In genomic region chrY:7449860-7450259, GRCh38 we compare ENCODE assay signal across 28 cellular contexts.
"Had no signal": no experiment of that assay in that cellular context is flagged by ENCODE, and none has a peak within 500 bp of the region (broad histone marks: within the 10 kb centered on the region; RNA-seq: fewer than 3 reads in every experiment).

No MANE protein-coding gene starts in this region.

- H3K4me3 ChIP-seq: esophagus squamous epithelium, right atrium auricular region, stomach, tibial artery had no signal

- DNase-seq: activated CD4-positive, alpha-beta memory T cell treated with anti-CD3 and anti-CD28 coated beads for 36 hours; activated CD4-positive, alpha-beta T cell treated with anti-CD3 and anti-CD28 coated beads, Interleukin-2, amount 10 ng/mL, durations not matched to agents 24 days and 14 days; activated CD8-positive, alpha-beta memory T cell treated with anti-CD3 and anti-CD28 coated beads, Interleukin-2, amount 50 U/mL, for 4 hours; activated effector memory CD4-positive, alpha-beta T cell treated with anti-CD3 and anti-CD28 coated beads, Interleukin-2, amount 50 U/mL, for 16 hours; activated naive CD4-positive, alpha-beta T cell treated with anti-CD3 and anti-CD28 coated beads, Interleukin-2, amount 10 ng/mL, durations not matched to agents 7 days and 5 days; activated T-cell treated with anti-CD3 and anti-CD28 coated beads, Interleukin-2, amount 50 U/mL, for 1 hour; amniotic stem cell; central memory CD4-positive, alpha-beta T cell; esophagus squamous epithelium; glutamatergic neuron; islet precursor cell; left cardiac atrium; mammary epithelial cell; nephron progenitor cell; stimulated activated CD4-positive, alpha-beta T cell treated with anti-CD3 and anti-CD28 coated beads, Interleukin-15, amount 100 ng/mL, for 24 hours; stimulated activated CD4-positive, alpha-beta T cell treated with anti-CD3 and anti-CD28 coated beads, Interleukin-2, amount 100 ng/mL, for 24 hours; stimulated activated naive B cell treated with anti-CD40 and anti-IgM and Interleukin-4, amounts not matched to agents 10 μg/mL and 1 μg/mL and 100 μg/mL, for 72 hours; stomach; T-helper 9 cell; tibial artery; WERI-Rb-1 had no signal

- H3K9me3 ChIP-seq: esophagus squamous epithelium, neutrophil, right atrium auricular region, stomach, tibial artery had no signal

- FAIRE-seq: astrocyte, frontal cortex, TTC549 had no signal

- H3K27me3 ChIP-seq: esophagus squamous epithelium, neutrophil, right atrium auricular region, stomach, tibial artery had no signal

- H3K4me1 ChIP-seq: right atrium auricular region, stomach, tibial artery had no signal

- H3K27ac Mint-ChIP-seq: activated CD4-positive, alpha-beta memory T cell treated with anti-CD3 and anti-CD28 coated beads for 36 hours; activated CD4-positive, alpha-beta T cell treated with anti-CD3 and anti-CD28 coated beads, Interleukin-2, amount 10 ng/mL, durations not matched to agents 24 days and 14 days; activated naive CD4-positive, alpha-beta T cell treated with anti-CD3 and anti-CD28 coated beads, Interleukin-2, amount 10 ng/mL, durations not matched to agents 7 days and 5 days; activated T-helper 1 cell treated with anti-CD3 and anti-CD28 coated beads, Interleukin-12 subunit alpha, Interleukin-12 subunit beta, Interleukin-2, Interleukin-4 antibody, amounts not matched to agents 30 ng/mL and 10 ng/mL and 1 ng/mL, durations not matched to agents 14 hours and 24 hours and 36 hours; nephron progenitor cell; stimulated activated naive B cell treated with anti-CD40 and anti-IgM and Interleukin-4, amounts not matched to agents 10 μg/mL and 1 μg/mL and 100 μg/mL, for 72 hours had no signal

- H3K27me3 Mint-ChIP-seq: activated CD4-positive, alpha-beta T cell treated with anti-CD3 and anti-CD28 coated beads, Interleukin-2, amount 10 ng/mL, durations not matched to agents 24 days and 14 days had no signal

- H3K4me3 Mint-ChIP-seq: activated CD4-positive, alpha-beta memory T cell treated with anti-CD3 and anti-CD28 coated beads for 36 hours; activated CD4-positive, alpha-beta T cell treated with anti-CD3 and anti-CD28 coated beads, Interleukin-2, amount 10 ng/mL, durations not matched to agents 24 days and 14 days; activated naive CD4-positive, alpha-beta T cell treated with anti-CD3 and anti-CD28 coated beads, Interleukin-2, amount 10 ng/mL, durations not matched to agents 7 days and 5 days; activated T-helper 1 cell treated with anti-CD3 and anti-CD28 coated beads, Interleukin-12 subunit alpha, Interleukin-12 subunit beta, Interleukin-2, Interleukin-4 antibody, amounts not matched to agents 30 ng/mL and 10 ng/mL and 1 ng/mL, durations not matched to agents 14 hours and 24 hours and 36 hours; nephron progenitor cell; stimulated activated naive B cell treated with anti-CD40 and anti-IgM and Interleukin-4, amounts not matched to agents 10 μg/mL and 1 μg/mL and 100 μg/mL, for 72 hours had no signal

- H3K27ac ChIP-seq: neutrophil, right atrium auricular region, tibial artery, WERI-Rb-1 had no signal

- H3K4me1 Mint-ChIP-seq: activated CD4-positive, alpha-beta T cell treated with anti-CD3 and anti-CD28 coated beads, Interleukin-2, amount 10 ng/mL, durations not matched to agents 24 days and 14 days; activated naive CD4-positive, alpha-beta T cell treated with anti-CD3 and anti-CD28 coated beads, Interleukin-2, amount 10 ng/mL, durations not matched to agents 7 days and 5 days; nephron progenitor cell had no signal

- H3K36me3 ChIP-seq: esophagus squamous epithelium, neutrophil, right atrium auricular region, stomach, tibial artery, WERI-Rb-1 had no signal

- H3K36me3 Mint-ChIP-seq: activated CD4-positive, alpha-beta memory T cell treated with anti-CD3 and anti-CD28 coated beads for 36 hours; activated naive CD4-positive, alpha-beta T cell treated with anti-CD3 and anti-CD28 coated beads, Interleukin-2, amount 10 ng/mL, durations not matched to agents 7 days and 5 days had no signal

- ATAC-seq: activated CD4-positive, CD25-positive, alpha-beta regulatory T cell treated with anti-CD3 and anti-CD28 coated beads, Interleukin-2, amount 50 U/mL, for 24 hours; left cardiac atrium; stimulated activated naive B cell treated with anti-CD40 and anti-IgM and Interleukin-4, amounts not matched to agents 10 μg/mL and 1 μg/mL and 100 μg/mL, for 72 hours had no signal
